30 cellular contexts compared by ENCODE assay signal in genomic region chr9:135240871-135241311, GRCh38.
DNase-seq lines count a peak whose midpoint lies in the region; ATAC-seq and TF ChIP-seq lines count a peak whose summit lies in the region.
"Had no signal": no experiment of that assay in that cellular context is flagged by ENCODE, and none has a peak within 500 bp of the region (broad histone marks: within the 10 kb centered on the region; RNA-seq: fewer than 3 reads in every experiment).

No MANE protein-coding gene starts in this region.

- peak; percentile 11 for DNase-seq in Right ventricle myocardium inferior (ENCODE audit: missing footprints)
- no peak for DNase-seq in left cardiac atrium
- peak; percentile 13 for DNase-seq in left ventricle myocardium superior
- DNase-seq in osteoblast (ENCODE audit: insufficient read length, low spot score, missing footprints), result peak; percentile 78
- DNase-seq in aorta, result peak; percentile 13 to 26
- no peak for DNase-seq in NCI-H82 treated with DMSO at 0.1 percent for 48 hours (lab: John Stamatoyannopoulos, UW; ENCODE audit: unreplicated experiment)
- DNase-seq in NK-92 treated with Interleukin-12 subunit alpha and Interleukin-12 subunit beta, amount 100 ng/mL, for 24 hours (lab: John Stamatoyannopoulos, UW), result no peak
- no peak for DNase-seq in activated T-helper 1 cell treated with anti-CD3 and anti-CD28 coated beads, Interleukin-12 subunit alpha, Interleukin-12 subunit beta, Interleukin-2, Interleukin-4 antibody, amounts not matched to agents 30 ng/mL and 10 ng/mL and 1 ng/mL, durations not matched to agents 14 hours and 24 hours and 36 hours (ENCODE audit: low spot score)
- DNase-seq: activated B cell treated with CpG ODN at 0.5 μM for 24 hours; activated CD4-positive, alpha-beta T cell treated with anti-CD3 and anti-CD28 coated beads, Interleukin-2, amount 10 ng/mL, durations not matched to agents 7 days and 5 days; activated gamma-delta T cell; activated naive CD8-positive, alpha-beta T cell treated with anti-CD3 and anti-CD28 coated beads for 36 hours; activated T-cell treated with anti-CD3 and anti-CD28 coated beads, Interleukin-2, amount 50 U/mL, for 24 hours; Calu3; caudate nucleus; cortex of kidney; GOT3; islet precursor cell; natural killer cell; NCI-H1048; ovary; stimulated activated CD4-positive, alpha-beta T cell treated with anti-CD3 and anti-CD28 coated beads, Interleukin-15, amount 100 ng/mL, for 24 hours; stimulated activated CD4-positive, alpha-beta T cell treated with anti-CD3 and anti-CD28 coated beads, Interleukin-4, amount 100 ng/mL, for 4 hours; T-cell; trophoblast cell had no signal

- ATAC-seq in Right ventricle myocardium inferior, result no peak
- ATAC-seq in left cardiac atrium, result no peak
- no peak for ATAC-seq in left ventricle myocardium superior
- ATAC-seq in aorta (ENCODE audit: low FRiP score), result no peak
- ATAC-seq: mucosa of descending colon, natural killer cell, sciatic nerve, T-cell had no signal

- H3K4me3 ChIP-seq in osteoblast (ENCODE audit: insufficient read depth, low read length), result no peak overlapping the region
- H3K4me3 ChIP-seq in aorta (ENCODE audit: low read length in 2 of 2), result no peak overlapping the region
- H3K4me3 ChIP-seq: lung, mucosa of descending colon, ovary, SJSA1 had no signal

- H4K20me1 ChIP-seq in osteoblast (ENCODE audit: insufficient read depth, low read length), result no peaks in the 10 kb centered on the region

- H2AFZ ChIP-seq in osteoblast (ENCODE audit: low read length), result no peak overlapping the region

- H3K27ac ChIP-seq in osteoblast (ENCODE audit: low read depth, low read length), result no peak overlapping the region
- H3K27ac ChIP-seq in aorta (ENCODE audit: low read depth in 1 of 2, low read length in 2 of 2), result no peak overlapping the region
- H3K27ac ChIP-seq: 22Rv1, ovary, SJSA1 had no signal

- no peaks in the 10 kb centered on the region for H3K36me3 Mint-ChIP-seq in activated T-helper 1 cell treated with anti-CD3 and anti-CD28 coated beads, Interleukin-12 subunit alpha, Interleukin-12 subunit beta, Interleukin-2, Interleukin-4 antibody, amounts not matched to agents 30 ng/mL and 10 ng/mL and 1 ng/mL, durations not matched to agents 14 hours and 24 hours and 36 hours (ENCODE audit: low read depth)
- H3K36me3 Mint-ChIP-seq: activated naive CD8-positive, alpha-beta T cell treated with anti-CD3 and anti-CD28 coated beads for 36 hours; natural killer cell; T-cell had no signal

- H3K4me2 ChIP-seq in osteoblast (ENCODE audit: insufficient read depth, low read length), result no peak overlapping the region

- TF ChIP-seq CTCF in osteoblast (IDR thresholded peaks at IDR 0.05; ENCODE audit: extremely low read depth, low read depth, low read length), result no peak

- H3K9me3 ChIP-seq in osteoblast (ENCODE audit: low read depth, low read length), result no peaks in the 10 kb centered on the region
- peaks cover 2% of the 10 kb centered on the region for H3K9me3 ChIP-seq in aorta (ENCODE audit: control insufficient read depth, low read length)
- H3K9me3 ChIP-seq: mucosa of descending colon, ovary, SJSA1 had no signal

- no peaks in the 10 kb centered on the region for H3K4me1 Mint-ChIP-seq in activated T-helper 1 cell treated with anti-CD3 and anti-CD28 coated beads, Interleukin-12 subunit alpha, Interleukin-12 subunit beta, Interleukin-2, Interleukin-4 antibody, amounts not matched to agents 30 ng/mL and 10 ng/mL and 1 ng/mL, durations not matched to agents 14 hours and 24 hours and 36 hours (ENCODE audit: low read depth)
- H3K4me1 Mint-ChIP-seq: activated B cell treated with CpG ODN at 0.5 μM for 24 hours; activated CD4-positive, alpha-beta T cell treated with anti-CD3 and anti-CD28 coated beads, Interleukin-2, amount 10 ng/mL, durations not matched to agents 7 days and 5 days; activated naive CD8-positive, alpha-beta T cell treated with anti-CD3 and anti-CD28 coated beads for 36 hours; natural killer cell; T-cell had no signal

- H3K4me3 Mint-ChIP-seq in activated T-helper 1 cell treated with anti-CD3 and anti-CD28 coated beads, Interleukin-12 subunit alpha, Interleukin-12 subunit beta, Interleukin-2, Interleukin-4 antibody, amounts not matched to agents 30 ng/mL and 10 ng/mL and 1 ng/mL, durations not matched to agents 14 hours and 24 hours and 36 hours, result no peak overlapping the region
- H3K4me3 Mint-ChIP-seq: activated B cell treated with CpG ODN at 0.5 μM for 24 hours; activated CD4-positive, alpha-beta T cell treated with anti-CD3 and anti-CD28 coated beads, Interleukin-2, amount 10 ng/mL, durations not matched to agents 7 days and 5 days; activated naive CD8-positive, alpha-beta T cell treated with anti-CD3 and anti-CD28 coated beads for 36 hours; activated T-cell treated with anti-CD3 and anti-CD28 coated beads, Interleukin-2, amount 50 U/mL, for 24 hours; natural killer cell; T-cell had no signal

- no peaks in the 10 kb centered on the region for H3K9me3 Mint-ChIP-seq in activated T-helper 1 cell treated with anti-CD3 and anti-CD28 coated beads, Interleukin-12 subunit alpha, Interleukin-12 subunit beta, Interleukin-2, Interleukin-4 antibody, amounts not matched to agents 30 ng/mL and 10 ng/mL and 1 ng/mL, durations not matched to agents 14 hours and 24 hours and 36 hours
- H3K9me3 Mint-ChIP-seq: activated B cell treated with CpG ODN at 0.5 μM for 24 hours; activated CD4-positive, alpha-beta T cell treated with anti-CD3 and anti-CD28 coated beads, Interleukin-2, amount 10 ng/mL, durations not matched to agents 7 days and 5 days; activated naive CD8-positive, alpha-beta T cell treated with anti-CD3 and anti-CD28 coated beads for 36 hours; activated T-cell treated with anti-CD3 and anti-CD28 coated beads, Interleukin-2, amount 50 U/mL, for 24 hours; natural killer cell; T-cell had no signal

- no peak overlapping the region for H3K27ac Mint-ChIP-seq in activated T-helper 1 cell treated with anti-CD3 and anti-CD28 coated beads, Interleukin-12 subunit alpha, Interleukin-12 subunit beta, Interleukin-2, Interleukin-4 antibody, amounts not matched to agents 30 ng/mL and 10 ng/mL and 1 ng/mL, durations not matched to agents 14 hours and 24 hours and 36 hours
- H3K27ac Mint-ChIP-seq: activated B cell treated with CpG ODN at 0.5 μM for 24 hours; activated CD4-positive, alpha-beta T cell treated with anti-CD3 and anti-CD28 coated beads, Interleukin-2, amount 10 ng/mL, durations not matched to agents 7 days and 5 days; activated naive CD8-positive, alpha-beta T cell treated with anti-CD3 and anti-CD28 coated beads for 36 hours; activated T-cell treated with anti-CD3 and anti-CD28 coated beads, Interleukin-2, amount 50 U/mL, for 24 hours; natural killer cell; T-cell had no signal

- intact Hi-C loops in Right ventricle myocardium inferior (cut with DNase I) (no loop called here), left cardiac atrium (cut with DNase I) (no loop called here), left ventricle myocardium superior (cut with micrococcal nuclease) (no loop called here), aorta (cut with DNase I) (no loop called here)
- intact Hi-C loops in activated T-helper 1 cell treated with anti-CD3 and anti-CD28 coated beads, Interleukin-12 subunit alpha, Interleukin-12 subunit beta, Interleukin-2, Interleukin-4 antibody, amounts not matched to agents 30 ng/mL and 10 ng/mL and 1 ng/mL, durations not matched to agents 14 hours and 24 hours and 36 hours (cut with micrococcal nuclease), result no loop called here

- no peaks in the 10 kb centered on the region for H3K27me3 ChIP-seq in osteoblast (ENCODE audit: insufficient read depth, low read length)
- H3K27me3 ChIP-seq in aorta (ENCODE audit: control insufficient read depth in 1 of 2, insufficient read depth in 2 of 2, low read length in 1 of 2), result no peaks in the 10 kb centered on the region
- H3K27me3 ChIP-seq: ovary, SJSA1 had no signal

- no peaks in the 10 kb centered on the region for H3K4me1 ChIP-seq in osteoblast (ENCODE audit: insufficient read depth, low read length)
- no peaks in the 10 kb centered on the region for H3K4me1 ChIP-seq in aorta (ENCODE audit: control insufficient read depth in 1 of 2, insufficient read depth in 2 of 2, low read length in 2 of 2)
- H3K4me1 ChIP-seq: SJSA1 had no signal

- H3K79me2 ChIP-seq in osteoblast (ENCODE audit: insufficient read depth, low read length), result no peaks in the 10 kb centered on the region

- H3K36me3 ChIP-seq in osteoblast (ENCODE audit: insufficient read depth, low read length), result no peaks in the 10 kb centered on the region
- no peaks in the 10 kb centered on the region for H3K36me3 ChIP-seq in aorta (ENCODE audit: control insufficient read depth in 1 of 2, insufficient read depth in 2 of 2, low read length in 1 of 2)
- H3K36me3 ChIP-seq: ovary, SJSA1 had no signal

- no peaks in the 10 kb centered on the region for H3K27me3 Mint-ChIP-seq in activated T-helper 1 cell treated with anti-CD3 and anti-CD28 coated beads, Interleukin-12 subunit alpha, Interleukin-12 subunit beta, Interleukin-2, Interleukin-4 antibody, amounts not matched to agents 30 ng/mL and 10 ng/mL and 1 ng/mL, durations not matched to agents 14 hours and 24 hours and 36 hours (ENCODE audit: insufficient read depth)
- H3K27me3 Mint-ChIP-seq: activated CD4-positive, alpha-beta T cell treated with anti-CD3 and anti-CD28 coated beads, Interleukin-2, amount 10 ng/mL, durations not matched to agents 7 days and 5 days had no signal

- 91% methylated on average over 11 of the region's 11 CpGs for WGBS in aorta, 2 donors

Comparison
In these comparisons a context has a peak if more than half of its experiments do, and no peak if none do; other contexts are left out.
1. DNase-seq: peak in Right ventricle myocardium inferior (single experiment), left ventricle myocardium superior (single experiment), osteoblast (single experiment) and aorta (2 of 2); none in left cardiac atrium (single experiment), NCI-H82 treated with DMSO at 0.1 percent for 48 hours (single experiment), NK-92 treated with Interleukin-12 subunit alpha and Interleukin-12 subunit beta, amount 100 ng/mL, for 24 hours (single experiment) and activated T-helper 1 cell treated with anti-CD3 and anti-CD28 coated beads, Interleukin-12 subunit alpha, Interleukin-12 subunit beta, Interleukin-2, Interleukin-4 antibody, amounts not matched to agents 30 ng/mL and 10 ng/mL and 1 ng/mL, durations not matched to agents 14 hours and 24 hours and 36 hours (single experiment).